8 cellular contexts compared by ENCODE assay signal in the genomic region with DNA sequence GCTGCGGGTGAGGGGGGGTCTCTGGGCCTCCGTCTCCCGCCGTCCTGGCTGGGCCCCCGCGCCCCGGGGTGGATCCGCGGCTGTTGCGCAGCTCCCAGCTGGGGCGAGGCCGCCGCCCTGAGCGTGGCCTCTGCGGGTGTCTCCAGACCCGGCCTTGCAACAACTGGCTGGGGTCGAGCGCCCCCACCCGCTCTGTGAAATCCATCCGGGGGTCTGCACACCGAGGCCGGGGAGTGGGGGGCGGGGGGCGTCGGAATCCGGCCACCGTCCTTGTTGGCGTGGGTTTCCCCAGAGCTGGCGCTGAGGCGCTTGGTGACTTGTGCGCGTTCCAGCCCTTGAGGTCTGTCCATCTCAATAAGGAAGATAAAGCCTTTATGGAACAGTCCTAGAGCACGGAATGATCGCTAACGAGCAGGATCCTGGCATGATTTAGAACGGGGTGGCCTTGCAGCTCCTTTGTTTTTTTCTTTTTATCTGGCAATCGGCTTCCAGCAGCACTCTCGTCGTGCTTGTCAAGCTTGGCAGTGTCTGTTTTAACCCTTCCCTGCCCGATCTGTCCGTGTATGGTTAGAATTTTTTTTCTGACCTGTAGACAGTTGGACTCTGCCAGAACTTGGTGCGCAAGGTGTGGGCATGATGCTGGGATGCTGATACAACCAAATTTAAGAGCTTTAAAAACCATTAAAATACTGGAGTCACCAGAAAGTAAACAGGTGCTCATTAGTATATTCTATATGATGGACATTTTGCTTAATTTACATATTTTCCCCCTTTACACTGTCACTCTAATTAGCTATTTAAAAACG. TPM values are rescaled to one million over a fixed set of nuclear protein-coding genes. Genes with fewer than 3 reads are reported as not detected.
DNase-seq lines count a peak whose midpoint lies in the region; ATAC-seq and TF ChIP-seq lines count a peak whose summit lies in the region.

No MANE protein-coding gene starts in this region.

- H3K27ac Mint-ChIP-seq in naive B cell: peak overlapping the region; percentile 78 to 96 (median 86)

- H3K9me3 ChIP-seq in BLaER1: no peaks in the 10 kb centered on the region

- H3K9me3 Mint-ChIP-seq in activated T-cell treated with anti-CD3 and anti-CD28 coated beads, Interleukin-2, amount 50 U/mL, for 4 hours: no peaks in the 10 kb centered on the region
- no peaks in the 10 kb centered on the region for H3K9me3 Mint-ChIP-seq in naive B cell

- peaks cover 38% of the 10 kb centered on the region for H3K27me3 ChIP-seq in BLaER1

- H3K27me3 Mint-ChIP-seq in activated T-cell treated with anti-CD3 and anti-CD28 coated beads, Interleukin-2, amount 50 U/mL, for 4 hours (ENCODE audit: low read depth): no peaks in the 10 kb centered on the region
- H3K27me3 Mint-ChIP-seq in naive B cell: peaks cover 0 to 7% (median 0%) of the 10 kb centered on the region in 3 donors

- peak overlapping the region; percentile 82 for H3K4me2 ChIP-seq in BLaER1

- peak; percentile 55 for ATAC-seq in GM18517 (IDR thresholded peaks at IDR 0.05; ENCODE audit: unreplicated experiment)
- ATAC-seq in HG03045 (IDR thresholded peaks at IDR 0.05; ENCODE audit: unreplicated experiment): peak; percentile 37
- ATAC-seq in activated T-cell treated with anti-CD3 and anti-CD28 coated beads, Interleukin-2, amount 50 U/mL, for 4 hours: peak; percentile 36 to 51
- ATAC-seq in naive B cell (ENCODE audit: low read depth in 2 of 2): peak; percentile 36 to 38

- peak overlapping the region; percentile 97 for H3K4me3 ChIP-seq in BLaER1
- H3K4me3 ChIP-seq in fibroblast of the aortic adventitia (ENCODE audit: low read depth, low read length): peak overlapping the region; percentile 85

- peaks cover 26% of the 10 kb centered on the region for H3K4me1 Mint-ChIP-seq in activated T-cell treated with anti-CD3 and anti-CD28 coated beads, Interleukin-2, amount 50 U/mL, for 4 hours (ENCODE audit: low read depth)
- peaks cover 10 to 15% (median 12%) of the 10 kb centered on the region in 3 donors for H3K4me1 Mint-ChIP-seq in naive B cell

- peaks cover 34% of the 10 kb centered on the region for H3K4me1 ChIP-seq in BLaER1

- peaks cover 58% of the 10 kb centered on the region for H4K20me1 ChIP-seq in BLaER1

- DNase-seq in NCI-H2227 (lab: John Stamatoyannopoulos, UW; ENCODE audit: unreplicated experiment): peak; percentile 66
- DNase-seq in activated T-cell treated with anti-CD3 and anti-CD28 coated beads, Interleukin-2, amount 50 U/mL, for 4 hours: no peak
- DNase-seq in fibroblast of the aortic adventitia (ENCODE audit: low read depth): peak; percentile 59
- no peak for DNase-seq in naive B cell
- no peak for DNase-seq in cerebellar nuclear complex (lab: John Stamatoyannopoulos, UW)

- peak overlapping the region; percentile 83 for H3K9ac ChIP-seq in BLaER1

- peaks cover 8% of the 10 kb centered on the region; the same call in 1 of the 2 replicates for H3K36me3 ChIP-seq in BLaER1

- TF ChIP-seq CTCF in fibroblast of the aortic adventitia (IDR thresholded peaks at IDR 0.05; ENCODE audit: insufficient read depth, low read length): no peak

- H3K4me3 Mint-ChIP-seq in activated T-cell treated with anti-CD3 and anti-CD28 coated beads, Interleukin-2, amount 50 U/mL, for 4 hours: peak overlapping the region; percentile 87
- peak overlapping the region; percentile 86 to 98 (median 95) for H3K4me3 Mint-ChIP-seq in naive B cell

- peak overlapping the region; percentile 70 for H3K27ac ChIP-seq in BLaER1

- H3K36me3 Mint-ChIP-seq in activated T-cell treated with anti-CD3 and anti-CD28 coated beads, Interleukin-2, amount 50 U/mL, for 4 hours (ENCODE audit: insufficient read depth): no peaks in the 10 kb centered on the region
- no peaks in the 10 kb centered on the region for H3K36me3 Mint-ChIP-seq in naive B cell

RNA-seq across cellular contexts. Expression of gene DSTN, which starts 0.7 kb away (rescaled TPM):
- total RNA-seq in activated T-cell treated with anti-CD3 and anti-CD28 coated beads, Interleukin-2, amount 50 U/mL, for 4 hours: 10 to 100 TPM; 55.0 to 70.3 (median 63.6) TPM
- 348 and 555 TPM in 2 replicates for total RNA-seq in fibroblast of the aortic adventitia (ENCODE audit: low replicate concordance)
- 10 to 100 TPM; 33.8 to 58.8 (median 39.3) TPM for polyA plus RNA-seq in naive B cell (ENCODE audit: low read depth in 6 of 6)

RNA-seq across cellular contexts. Expression of gene BFSP1, which starts 39.4 kb away (rescaled TPM):
- under 1 TPM; 0.15 to 0.45 (median 0.16) TPM for total RNA-seq in activated T-cell treated with anti-CD3 and anti-CD28 coated beads, Interleukin-2, amount 50 U/mL, for 4 hours
- 1.3 and 3.5 TPM in 2 replicates for total RNA-seq in fibroblast of the aortic adventitia (ENCODE audit: low replicate concordance)
- under 1 TPM in 1 of 6 donors, not detected in 5; 0.16 TPM for polyA plus RNA-seq in naive B cell (ENCODE audit: low read depth in 6 of 6)

Comparison
In these comparisons a context has a peak if more than half of its experiments do, and no peak if none do; other contexts are left out.
1. DNase-seq: peak in NCI-H2227 (single experiment) and fibroblast of the aortic adventitia (single experiment); none in activated T-cell treated with anti-CD3 and anti-CD28 coated beads, Interleukin-2, amount 50 U/mL, for 4 hours (single experiment), naive B cell (single experiment) and cerebellar nuclear complex (0 of 2).
2. Peak in every context shown above with its lines, with median percentiles within 50 percentile points of each other: ATAC-seq.